Comparison of ENCODE assay signal across 23 cellular contexts in genomic region chr2:240507778-240508251, GRCh38. TPM values are rescaled to one million over a fixed set of nuclear protein-coding genes. Genes with fewer than 3 reads are reported as not detected.
DNase-seq lines count a peak whose midpoint lies in the region; ATAC-seq lines count a peak whose summit lies in the region.
"Had no signal": no experiment of that assay in that cellular context is flagged by ENCODE, and none has a peak within 500 bp of the region (broad histone marks: within the 10 kb centered on the region; RNA-seq: fewer than 3 reads in every experiment).

No MANE protein-coding gene starts in this region.

- peak; percentile 38 for DNase-seq in activated effector memory CD4-positive, alpha-beta T cell treated with anti-CD3 and anti-CD28 coated beads, Interleukin-2, amount 50 U/mL, for 16 hours
- no peak for DNase-seq in activated effector memory CD4-positive, alpha-beta T cell treated with Interleukin-2 at 50 U/mL for 16 hours
- DNase-seq in activated CD4-positive, alpha-beta memory T cell treated with anti-CD3 and anti-CD28 coated beads, Interleukin-2, amount 10 ng/mL, durations not matched to agents 7 days and 5 days = peak; percentile 13
- DNase-seq in left lobe of liver (ENCODE audit: low spot score) = peak; percentile 32
- peak; percentile 13 for DNase-seq in stimulated activated CD8-positive, alpha-beta memory T cell treated with anti-CD3 and anti-CD28 coated beads, Interleukin-4, amount 100 ng/mL, for 48 hours
- DNase-seq in DMS153 treated with DMSO at 0.1 percent for 48 hours (lab: John Stamatoyannopoulos, UW; ENCODE audit: unreplicated experiment) = no peak
- DNase-seq: ACHN; activated CD4-positive, alpha-beta T cell treated with anti-CD3 and anti-CD28 coated beads for 36 hours; BE2C; CD8-positive, alpha-beta memory T cell; DMS53; naive B cell; NCI-H146; NCI-H2171; NCI-H526; NK-92 treated with Interleukin-12 subunit alpha and Interleukin-12 subunit beta, amount 100 ng/mL, for 24 hours; nucleus accumbens; PC-3; stimulated activated naive CD8-positive, alpha-beta T cell treated with anti-CD3 and anti-CD28 coated beads, Interleukin-15, amount 100 ng/mL, for 72 hours had no signal

- no peak overlapping the region for H3K27ac Mint-ChIP-seq in activated CD4-positive, alpha-beta memory T cell treated with anti-CD3 and anti-CD28 coated beads, Interleukin-2, amount 10 ng/mL, durations not matched to agents 7 days and 5 days
- H3K27ac Mint-ChIP-seq: activated CD4-positive, alpha-beta T cell treated with anti-CD3 and anti-CD28 coated beads for 36 hours; activated T-helper 17 cell treated with anti-CD3 and anti-CD28 coated beads, Interleukin-2, amount 50 U/mL, for 72 hours; memory B cell; naive B cell had no signal

- no peak for ATAC-seq in left lobe of liver
- ATAC-seq in GM18858 (IDR thresholded peaks at IDR 0.05; ENCODE audit: unreplicated experiment) = no peak
- ATAC-seq: activated CD4-positive, alpha-beta T cell treated with anti-CD3 and anti-CD28 coated beads for 36 hours; activated T-helper 17 cell treated with anti-CD3 and anti-CD28 coated beads, Interleukin-2, amount 50 U/mL, for 72 hours; PC-3 had no signal

- POLR2A ChIA-PET in activated CD4-positive, alpha-beta memory T cell treated with anti-CD3 and anti-CD28 coated beads, Interleukin-2, amount 10 ng/mL, durations not matched to agents 7 days and 5 days (lab: Charles Lee) = no interaction called here

- CTCF ChIA-PET in activated CD4-positive, alpha-beta memory T cell treated with anti-CD3 and anti-CD28 coated beads, Interleukin-2, amount 10 ng/mL, durations not matched to agents 7 days and 5 days (lab: Charles Lee) = no interaction called here

- H3K4me1 Mint-ChIP-seq in activated CD4-positive, alpha-beta memory T cell treated with anti-CD3 and anti-CD28 coated beads, Interleukin-2, amount 10 ng/mL, durations not matched to agents 7 days and 5 days = no peaks in the 10 kb centered on the region
- H3K4me1 Mint-ChIP-seq: activated CD4-positive, alpha-beta T cell treated with anti-CD3 and anti-CD28 coated beads for 36 hours; activated T-helper 17 cell treated with anti-CD3 and anti-CD28 coated beads, Interleukin-2, amount 50 U/mL, for 72 hours; CD8-positive, alpha-beta memory T cell had no signal

- no peaks in the 10 kb centered on the region for H3K36me3 Mint-ChIP-seq in activated CD4-positive, alpha-beta memory T cell treated with anti-CD3 and anti-CD28 coated beads, Interleukin-2, amount 10 ng/mL, durations not matched to agents 7 days and 5 days (ENCODE audit: low read depth)

- H3K9me3 Mint-ChIP-seq in activated CD4-positive, alpha-beta memory T cell treated with anti-CD3 and anti-CD28 coated beads, Interleukin-2, amount 10 ng/mL, durations not matched to agents 7 days and 5 days = no peaks in the 10 kb centered on the region
- H3K9me3 Mint-ChIP-seq: activated T-helper 17 cell treated with anti-CD3 and anti-CD28 coated beads, Interleukin-2, amount 50 U/mL, for 72 hours; CD8-positive, alpha-beta memory T cell; central memory CD8-positive, alpha-beta T cell; stimulated activated naive CD8-positive, alpha-beta T cell treated with anti-CD3 and anti-CD28 coated beads, Interleukin-15, amount 100 ng/mL, for 72 hours had no signal

- H3K27me3 Mint-ChIP-seq in activated CD4-positive, alpha-beta memory T cell treated with anti-CD3 and anti-CD28 coated beads, Interleukin-2, amount 10 ng/mL, durations not matched to agents 7 days and 5 days = no peaks in the 10 kb centered on the region
- H3K27me3 Mint-ChIP-seq: activated CD4-positive, alpha-beta T cell treated with anti-CD3 and anti-CD28 coated beads for 36 hours; activated T-helper 17 cell treated with anti-CD3 and anti-CD28 coated beads, Interleukin-2, amount 50 U/mL, for 72 hours; central memory CD8-positive, alpha-beta T cell; memory B cell; naive B cell; stimulated activated naive CD8-positive, alpha-beta T cell treated with anti-CD3 and anti-CD28 coated beads, Interleukin-15, amount 100 ng/mL, for 72 hours had no signal

- H3K4me3 Mint-ChIP-seq in activated CD4-positive, alpha-beta memory T cell treated with anti-CD3 and anti-CD28 coated beads, Interleukin-2, amount 10 ng/mL, durations not matched to agents 7 days and 5 days = no peak overlapping the region
- H3K4me3 Mint-ChIP-seq: activated CD4-positive, alpha-beta T cell treated with anti-CD3 and anti-CD28 coated beads for 36 hours; activated T-helper 17 cell treated with anti-CD3 and anti-CD28 coated beads, Interleukin-2, amount 50 U/mL, for 72 hours; CD8-positive, alpha-beta memory T cell; central memory CD8-positive, alpha-beta T cell; memory B cell; stimulated activated naive CD8-positive, alpha-beta T cell treated with anti-CD3 and anti-CD28 coated beads, Interleukin-15, amount 100 ng/mL, for 72 hours had no signal

RNA-seq across cellular contexts. Expression of gene ANKMY1, which starts 50.0 kb away (rescaled TPM):
- 10 to 100 TPM; 28.2 to 31.5 TPM for total RNA-seq in activated CD4-positive, alpha-beta memory T cell treated with anti-CD3 and anti-CD28 coated beads, Interleukin-2, amount 10 ng/mL, durations not matched to agents 7 days and 5 days
- total RNA-seq in left lobe of liver = 13.1 TPM

RNA-seq across cellular contexts. Expression of gene DUSP28, which starts 52.3 kb away (rescaled TPM):
- total RNA-seq in activated CD4-positive, alpha-beta memory T cell treated with anti-CD3 and anti-CD28 coated beads, Interleukin-2, amount 10 ng/mL, durations not matched to agents 7 days and 5 days = 1 to 10 TPM; 7.9 to 9.3 TPM
- total RNA-seq in left lobe of liver = 2.0 TPM

Comparison
In these comparisons a context has a peak if more than half of its experiments do, and no peak if none do; other contexts are left out.
1. DNase-seq: peak in activated effector memory CD4-positive, alpha-beta T cell treated with anti-CD3 and anti-CD28 coated beads, Interleukin-2, amount 50 U/mL, for 16 hours (single experiment), activated CD4-positive, alpha-beta memory T cell treated with anti-CD3 and anti-CD28 coated beads, Interleukin-2, amount 10 ng/mL, durations not matched to agents 7 days and 5 days (single experiment), left lobe of liver (single experiment) and stimulated activated CD8-positive, alpha-beta memory T cell treated with anti-CD3 and anti-CD28 coated beads, Interleukin-4, amount 100 ng/mL, for 48 hours (single experiment); none in activated effector memory CD4-positive, alpha-beta T cell treated with Interleukin-2 at 50 U/mL for 16 hours (single experiment) and DMS153 treated with DMSO at 0.1 percent for 48 hours (single experiment).